In the genomic region with DNA sequence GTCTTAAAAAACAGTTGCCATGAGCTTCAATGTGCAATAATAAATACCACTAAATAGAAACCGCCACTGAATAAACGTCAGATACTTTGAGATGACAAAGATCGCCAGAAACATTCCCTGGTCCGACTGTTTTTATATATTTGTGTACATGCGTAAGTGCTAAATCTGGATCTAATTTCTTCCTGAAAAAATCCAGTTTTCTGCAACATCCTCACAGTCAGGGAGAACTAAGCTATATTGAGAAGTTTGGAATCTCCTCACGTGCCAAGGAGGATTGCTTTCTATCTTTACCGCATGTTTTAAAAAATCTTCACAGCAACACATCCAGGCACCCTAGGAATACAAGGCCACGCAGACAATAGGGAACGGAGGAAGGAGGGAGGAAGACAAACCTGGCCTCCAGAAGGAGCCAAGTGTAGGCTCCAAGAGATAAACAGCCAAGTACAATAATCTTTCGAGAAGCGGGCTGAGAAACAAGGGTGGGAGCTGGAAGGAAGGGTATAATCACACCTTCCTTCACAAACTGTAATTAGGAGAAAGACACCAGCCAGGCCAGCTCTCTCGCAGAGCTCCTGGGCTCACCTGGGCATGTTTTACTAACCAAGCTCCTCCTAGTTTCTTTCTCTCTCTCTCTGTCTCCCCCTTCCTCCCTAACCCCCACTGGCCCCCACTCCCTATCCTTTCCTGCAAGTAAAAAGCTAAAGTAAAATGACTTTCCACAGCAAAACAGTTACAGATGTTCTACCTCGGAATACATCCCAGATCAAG, we compare ENCODE assay signal across 1 cellular context.
TF ChIP-seq lines count a peak whose summit lies in the region.

No MANE protein-coding gene starts in this region.

TF ChIP-seq in H1, 55 proteins besides CTCF, POLR2A, EP300 and RAD21 (continued from another document):
- TF ChIP-seq, protein P1, sequence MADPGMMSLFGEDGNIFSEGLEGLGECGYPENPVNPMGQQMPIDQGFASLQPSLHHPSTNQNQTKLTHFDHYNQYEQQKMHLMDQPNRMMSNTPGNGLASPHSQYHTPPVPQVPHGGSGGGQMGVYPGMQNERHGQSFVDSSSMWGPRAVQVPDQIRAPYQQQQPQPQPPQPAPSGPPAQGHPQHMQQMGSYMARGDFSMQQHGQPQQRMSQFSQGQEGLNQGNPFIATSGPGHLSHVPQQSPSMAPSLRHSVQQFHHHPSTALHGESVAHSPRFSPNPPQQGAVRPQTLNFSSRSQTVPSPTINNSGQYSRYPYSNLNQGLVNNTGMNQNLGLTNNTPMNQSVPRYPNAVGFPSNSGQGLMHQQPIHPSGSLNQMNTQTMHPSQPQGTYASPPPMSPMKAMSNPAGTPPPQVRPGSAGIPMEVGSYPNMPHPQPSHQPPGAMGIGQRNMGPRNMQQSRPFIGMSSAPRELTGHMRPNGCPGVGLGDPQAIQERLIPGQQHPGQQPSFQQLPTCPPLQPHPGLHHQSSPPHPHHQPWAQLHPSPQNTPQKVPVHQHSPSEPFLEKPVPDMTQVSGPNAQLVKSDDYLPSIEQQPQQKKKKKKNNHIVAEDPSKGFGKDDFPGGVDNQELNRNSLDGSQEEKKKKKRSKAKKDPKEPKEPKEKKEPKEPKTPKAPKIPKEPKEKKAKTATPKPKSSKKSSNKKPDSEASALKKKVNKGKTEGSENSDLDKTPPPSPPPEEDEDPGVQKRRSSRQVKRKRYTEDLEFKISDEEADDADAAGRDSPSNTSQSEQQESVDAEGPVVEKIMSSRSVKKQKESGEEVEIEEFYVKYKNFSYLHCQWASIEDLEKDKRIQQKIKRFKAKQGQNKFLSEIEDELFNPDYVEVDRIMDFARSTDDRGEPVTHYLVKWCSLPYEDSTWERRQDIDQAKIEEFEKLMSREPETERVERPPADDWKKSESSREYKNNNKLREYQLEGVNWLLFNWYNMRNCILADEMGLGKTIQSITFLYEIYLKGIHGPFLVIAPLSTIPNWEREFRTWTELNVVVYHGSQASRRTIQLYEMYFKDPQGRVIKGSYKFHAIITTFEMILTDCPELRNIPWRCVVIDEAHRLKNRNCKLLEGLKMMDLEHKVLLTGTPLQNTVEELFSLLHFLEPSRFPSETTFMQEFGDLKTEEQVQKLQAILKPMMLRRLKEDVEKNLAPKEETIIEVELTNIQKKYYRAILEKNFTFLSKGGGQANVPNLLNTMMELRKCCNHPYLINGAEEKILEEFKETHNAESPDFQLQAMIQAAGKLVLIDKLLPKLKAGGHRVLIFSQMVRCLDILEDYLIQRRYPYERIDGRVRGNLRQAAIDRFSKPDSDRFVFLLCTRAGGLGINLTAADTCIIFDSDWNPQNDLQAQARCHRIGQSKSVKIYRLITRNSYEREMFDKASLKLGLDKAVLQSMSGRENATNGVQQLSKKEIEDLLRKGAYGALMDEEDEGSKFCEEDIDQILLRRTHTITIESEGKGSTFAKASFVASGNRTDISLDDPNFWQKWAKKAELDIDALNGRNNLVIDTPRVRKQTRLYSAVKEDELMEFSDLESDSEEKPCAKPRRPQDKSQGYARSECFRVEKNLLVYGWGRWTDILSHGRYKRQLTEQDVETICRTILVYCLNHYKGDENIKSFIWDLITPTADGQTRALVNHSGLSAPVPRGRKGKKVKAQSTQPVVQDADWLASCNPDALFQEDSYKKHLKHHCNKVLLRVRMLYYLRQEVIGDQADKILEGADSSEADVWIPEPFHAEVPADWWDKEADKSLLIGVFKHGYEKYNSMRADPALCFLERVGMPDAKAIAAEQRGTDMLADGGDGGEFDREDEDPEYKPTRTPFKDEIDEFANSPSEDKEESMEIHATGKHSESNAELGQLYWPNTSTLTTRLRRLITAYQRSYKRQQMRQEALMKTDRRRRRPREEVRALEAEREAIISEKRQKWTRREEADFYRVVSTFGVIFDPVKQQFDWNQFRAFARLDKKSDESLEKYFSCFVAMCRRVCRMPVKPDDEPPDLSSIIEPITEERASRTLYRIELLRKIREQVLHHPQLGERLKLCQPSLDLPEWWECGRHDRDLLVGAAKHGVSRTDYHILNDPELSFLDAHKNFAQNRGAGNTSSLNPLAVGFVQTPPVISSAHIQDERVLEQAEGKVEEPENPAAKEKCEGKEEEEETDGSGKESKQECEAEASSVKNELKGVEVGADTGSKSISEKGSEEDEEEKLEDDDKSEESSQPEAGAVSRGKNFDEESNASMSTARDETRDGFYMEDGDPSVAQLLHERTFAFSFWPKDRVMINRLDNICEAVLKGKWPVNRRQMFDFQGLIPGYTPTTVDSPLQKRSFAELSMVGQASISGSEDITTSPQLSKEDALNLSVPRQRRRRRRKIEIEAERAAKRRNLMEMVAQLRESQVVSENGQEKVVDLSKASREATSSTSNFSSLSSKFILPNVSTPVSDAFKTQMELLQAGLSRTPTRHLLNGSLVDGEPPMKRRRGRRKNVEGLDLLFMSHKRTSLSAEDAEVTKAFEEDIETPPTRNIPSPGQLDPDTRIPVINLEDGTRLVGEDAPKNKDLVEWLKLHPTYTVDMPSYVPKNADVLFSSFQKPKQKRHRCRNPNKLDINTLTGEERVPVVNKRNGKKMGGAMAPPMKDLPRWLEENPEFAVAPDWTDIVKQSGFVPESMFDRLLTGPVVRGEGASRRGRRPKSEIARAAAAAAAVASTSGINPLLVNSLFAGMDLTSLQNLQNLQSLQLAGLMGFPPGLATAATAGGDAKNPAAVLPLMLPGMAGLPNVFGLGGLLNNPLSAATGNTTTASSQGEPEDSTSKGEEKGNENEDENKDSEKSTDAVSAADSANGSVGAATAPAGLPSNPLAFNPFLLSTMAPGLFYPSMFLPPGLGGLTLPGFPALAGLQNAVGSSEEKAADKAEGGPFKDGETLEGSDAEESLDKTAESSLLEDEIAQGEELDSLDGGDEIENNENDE (IDR thresholded peaks at IDR 0.05; ENCODE audit: insufficient replicate concordance, low read length): no peak
- TF ChIP-seq CREB1 (IDR thresholded peaks at IDR 0.05): no peak
- TF ChIP-seq, protein P2, sequence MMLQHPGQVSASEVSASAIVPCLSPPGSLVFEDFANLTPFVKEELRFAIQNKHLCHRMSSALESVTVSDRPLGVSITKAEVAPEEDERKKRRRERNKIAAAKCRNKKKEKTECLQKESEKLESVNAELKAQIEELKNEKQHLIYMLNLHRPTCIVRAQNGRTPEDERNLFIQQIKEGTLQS (IDR thresholded peaks at IDR 0.05; ENCODE audit: insufficient read depth, low read depth, low read length): no peak
- no peak for TF ChIP-seq FOSL1 (IDR thresholded peaks at IDR 0.05; ENCODE audit: insufficient read depth, low read depth, low read length)
- TF ChIP-seq SP4 (IDR thresholded peaks at IDR 0.05; ENCODE audit: low read length): no peak
- TF ChIP-seq CHD1 (IDR thresholded peaks at IDR 0.05; ENCODE audit: low read depth, low read length): no peak
- TF ChIP-seq YY1 (IDR thresholded peaks at IDR 0.05; ENCODE audit: low read depth, low read length): no peak
- TF ChIP-seq JUND (IDR thresholded peaks at IDR 0.05; ENCODE audit: low read length): no peak
- TF ChIP-seq KDM5A (IDR thresholded peaks at IDR 0.05; ENCODE audit: low read length): no peak
- TF ChIP-seq ZNF274 (IDR thresholded peaks at IDR 0.05; ENCODE audit: borderline replicate concordance, extremely low read depth, low read length): no peak
- no peak for TF ChIP-seq RBBP5 (IDR thresholded peaks at IDR 0.05; ENCODE audit: borderline replicate concordance, low read depth, low read length)
- no peak for TF ChIP-seq CHD2 (IDR thresholded peaks at IDR 0.05; ENCODE audit: low read length)
- no peak for TF ChIP-seq RFX5 (IDR thresholded peaks at IDR 0.05; ENCODE audit: borderline replicate concordance, low read depth, low read length)
- no peak for TF ChIP-seq EGR1 (IDR thresholded peaks at IDR 0.05; ENCODE audit: borderline replicate concordance, low read depth, low read length)
- TF ChIP-seq, protein P3, sequence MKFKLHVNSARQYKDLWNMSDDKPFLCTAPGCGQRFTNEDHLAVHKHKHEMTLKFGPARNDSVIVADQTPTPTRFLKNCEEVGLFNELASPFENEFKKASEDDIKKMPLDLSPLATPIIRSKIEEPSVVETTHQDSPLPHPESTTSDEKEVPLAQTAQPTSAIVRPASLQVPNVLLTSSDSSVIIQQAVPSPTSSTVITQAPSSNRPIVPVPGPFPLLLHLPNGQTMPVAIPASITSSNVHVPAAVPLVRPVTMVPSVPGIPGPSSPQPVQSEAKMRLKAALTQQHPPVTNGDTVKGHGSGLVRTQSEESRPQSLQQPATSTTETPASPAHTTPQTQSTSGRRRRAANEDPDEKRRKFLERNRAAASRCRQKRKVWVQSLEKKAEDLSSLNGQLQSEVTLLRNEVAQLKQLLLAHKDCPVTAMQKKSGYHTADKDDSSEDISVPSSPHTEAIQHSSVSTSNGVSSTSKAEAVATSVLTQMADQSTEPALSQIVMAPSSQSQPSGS (IDR thresholded peaks at IDR 0.05; ENCODE audit: low read length): no peak
- TF ChIP-seq, protein P4, sequence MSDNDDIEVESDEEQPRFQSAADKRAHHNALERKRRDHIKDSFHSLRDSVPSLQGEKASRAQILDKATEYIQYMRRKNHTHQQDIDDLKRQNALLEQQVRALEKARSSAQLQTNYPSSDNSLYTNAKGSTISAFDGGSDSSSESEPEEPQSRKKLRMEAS (IDR thresholded peaks at IDR 0.05): no peak
